2 cellular contexts compared by ENCODE assay signal in the genomic region with DNA sequence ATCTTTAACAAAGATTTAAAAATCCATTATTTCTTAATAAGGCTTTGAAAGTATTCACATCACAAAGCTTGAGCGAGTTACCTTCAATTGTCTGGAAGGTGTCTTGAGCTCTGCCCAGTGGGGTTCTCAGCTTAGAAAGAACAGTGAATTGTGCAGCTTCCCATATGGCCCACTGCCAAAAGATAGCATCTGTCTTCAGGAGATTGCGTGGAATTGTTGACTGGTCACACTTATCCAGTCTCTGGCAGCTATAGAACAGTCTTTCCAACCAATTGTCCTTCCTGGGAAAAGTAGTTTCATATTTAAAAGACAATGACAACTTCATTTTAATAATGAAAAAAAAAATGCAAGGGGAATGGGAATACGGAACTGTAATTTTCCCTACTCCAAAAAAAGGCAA.
TF ChIP-seq lines count a peak whose summit lies in the region.

No MANE protein-coding gene starts in this region.

TF ChIP-seq in K562, 482 proteins besides CTCF, POLR2A, EP300 and RAD21:
- TF ChIP-seq NFIC (IDR thresholded peaks at IDR 0.05), result peak; percentile 74

TF ChIP-seq in endothelial cell of umbilical vein, 7 proteins besides CTCF, POLR2A, EP300 and RAD21:
- peak; percentile 37 for TF ChIP-seq GATA2 (IDR thresholded peaks at IDR 0.05; ENCODE audit: insufficient read depth, insufficient read length, low read depth, low read length)
TF ChIP-seq in endothelial cell of umbilical vein: peak in this region for 1; not testable (repeated sequence) for 6.
